11 cellular contexts compared by ENCODE assay signal in the genomic region with DNA sequence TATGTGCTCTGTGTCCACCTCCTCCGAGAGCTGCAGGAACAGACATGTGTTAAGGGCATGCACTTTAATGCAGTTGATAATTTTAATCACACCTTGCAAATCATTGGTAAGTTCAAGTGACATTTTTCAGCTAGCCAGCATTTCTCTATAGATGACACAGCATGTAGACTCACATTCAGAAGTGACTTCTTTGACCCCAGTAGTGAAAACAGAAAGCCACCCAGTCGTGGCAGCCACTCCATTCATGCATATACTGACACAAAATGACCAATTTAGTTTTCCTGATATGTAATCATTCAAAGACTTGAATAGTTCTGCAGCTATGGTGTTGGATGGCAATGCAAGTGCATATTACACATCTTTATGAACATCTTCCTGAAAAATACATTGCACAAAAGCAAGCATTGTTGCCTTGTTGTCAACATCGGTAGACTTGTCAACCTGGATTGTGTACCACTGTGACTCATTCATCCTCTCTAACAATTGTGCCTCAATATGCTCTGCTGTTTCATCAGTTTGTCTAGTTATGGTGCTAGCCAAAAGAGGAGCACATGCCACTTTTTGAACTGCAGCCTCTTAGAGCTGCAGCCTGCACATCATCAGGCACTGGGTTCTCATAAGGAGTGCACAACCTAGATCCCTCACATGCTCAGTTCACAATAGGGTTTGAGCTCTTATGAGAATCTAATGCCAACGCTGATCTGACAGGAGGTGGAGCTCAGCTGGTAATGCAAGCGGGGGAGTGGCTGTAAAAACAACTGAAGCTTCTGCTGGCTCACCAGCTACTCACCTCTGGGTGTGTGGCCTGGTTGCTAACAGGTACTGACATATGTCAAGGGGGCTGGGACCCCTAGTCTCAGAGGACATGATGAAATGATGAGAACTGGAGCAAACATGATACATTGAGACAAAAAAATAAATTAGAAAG.
A peak's percentile ranks its signal among the peaks of the same experiment; 100 is the strongest.
DNase-seq lines count a peak whose midpoint lies in the region; ATAC-seq, FAIRE-seq and TF ChIP-seq lines count a peak whose summit lies in the region.
"Had no signal": no experiment of that assay in that cellular context is flagged by ENCODE, and none has a peak within 500 bp of the region (broad histone marks: within the 10 kb centered on the region; RNA-seq: fewer than 3 reads in every experiment).

No MANE protein-coding gene starts in this region.

- no peak overlapping the region for H3K4me3 ChIP-seq in bronchial epithelial cell (ENCODE audit: low read depth, low read length)

- no peaks in the 10 kb centered on the region for H3K36me3 Mint-ChIP-seq in WTC11
- H3K36me3 Mint-ChIP-seq: brain had no signal

- peak; percentile 95 for ATAC-seq in GM18907 (IDR thresholded peaks at IDR 0.05; ENCODE audit: unreplicated experiment)
- peak; percentile 97 for ATAC-seq in GM21576 (IDR thresholded peaks at IDR 0.05; ENCODE audit: unreplicated experiment)
- ATAC-seq in HG03139 (IDR thresholded peaks at IDR 0.05; ENCODE audit: unreplicated experiment) = peak; percentile 92
- ATAC-seq in stimulated activated naive CD8-positive, alpha-beta T cell treated with anti-CD3 and anti-CD28 coated beads, Interleukin-15, Interleukin-2, amounts not matched to agents 100 U/mL and 50 U/mL, for 24 hours = no peak
- no peak for ATAC-seq in left ventricle myocardium superior
- ATAC-seq in WTC11 = no peak

- no peaks in the 10 kb centered on the region for H3K27me3 ChIP-seq in bronchial epithelial cell (ENCODE audit: control insufficient read depth, insufficient read depth, low read length)

- CTCF ChIA-PET in WTC11 (lab: Charles Lee) = no interaction called here

- POLR2A ChIA-PET in WTC11 (lab: Charles Lee) = interaction anchor here (0.9 kb wide), 1 partner anchor 58 kb away, joined by 7 read pairs; no protein-coding TSS in a partner anchor

- peaks cover 11% of the 10 kb centered on the region for H3K9me3 Mint-ChIP-seq in WTC11
- H3K9me3 Mint-ChIP-seq: brain had no signal

- intact Hi-C loops in left ventricle myocardium superior (cut with micrococcal nuclease) = no loop called here

- peaks cover 28% of the 10 kb centered on the region for H3K4me1 Mint-ChIP-seq in WTC11

- no peaks in the 10 kb centered on the region for H3K27me3 Mint-ChIP-seq in WTC11 (ENCODE audit: low read depth)
- H3K27me3 Mint-ChIP-seq: brain had no signal

- DNase-seq in bronchial epithelial cell (ENCODE audit: low read depth) (peak; percentile 46), GDM1 (lab: John Stamatoyannopoulos, UW) (no peak), left ventricle myocardium superior (no peak), WTC11 (ENCODE audit: low spot score) (no peak)
- no peak for DNase-seq in stimulated activated naive CD8-positive, alpha-beta T cell treated with anti-CD3 and anti-CD28 coated beads, Interleukin-15, Interleukin-2, amounts not matched to agents 100 U/mL and 50 U/mL, for 24 hours
- DNase-seq: HFFc6, NCI-H1694 had no signal

- H3K27ac Mint-ChIP-seq in WTC11 = no peak overlapping the region
- H3K27ac Mint-ChIP-seq: brain, HFFc6 had no signal

- TF ChIP-seq CTCF in bronchial epithelial cell (IDR thresholded peaks at IDR 0.05; ENCODE audit: insufficient read depth, low read length, severe bottlenecking) (no peak), WTC11 (IDR thresholded peaks at IDR 0.05) (no peak)

- FAIRE-seq in bronchial epithelial cell (lab: Jason Lieb, UNC) = peak; percentile 75

- no peaks in the 10 kb centered on the region for H3K36me3 ChIP-seq in bronchial epithelial cell (ENCODE audit: control insufficient read depth, insufficient read depth, low read length)

- H3K4me3 Mint-ChIP-seq in WTC11 = no peak overlapping the region
- H3K4me3 Mint-ChIP-seq: brain, HFFc6 had no signal

TF ChIP-seq in WTC11, 78 proteins besides CTCF, POLR2A, EP300 and RAD21:
- TF ChIP-seq ETV6 (CRISPR knock-in tag; IDR thresholded peaks at IDR 0.05) (no peak), ZNF263 (CRISPR knock-in tag; IDR thresholded peaks at IDR 0.05; ENCODE audit: low read depth) (no peak), RELA (CRISPR knock-in tag; IDR thresholded peaks at IDR 0.05; ENCODE audit: borderline replicate concordance) (no peak), ESRRA (CRISPR knock-in tag; IDR thresholded peaks at IDR 0.05; ENCODE audit: borderline replicate concordance) (no peak), GRHL2 (CRISPR knock-in tag; IDR thresholded peaks at IDR 0.05; ENCODE audit: insufficient replicate concordance, severe bottlenecking) (no peak), TCF7 (CRISPR knock-in tag; IDR thresholded peaks at IDR 0.05; ENCODE audit: low read depth) (no peak), ATF2 (CRISPR knock-in tag; IDR thresholded peaks at IDR 0.05; ENCODE audit: borderline replicate concordance, low read depth) (no peak), ZNF219 (CRISPR knock-in tag; IDR thresholded peaks at IDR 0.05; ENCODE audit: borderline replicate concordance) (no peak), FOXJ3 (CRISPR knock-in tag; IDR thresholded peaks at IDR 0.05; ENCODE audit: borderline replicate concordance) (no peak)
- TF ChIP-seq, protein P1, sequence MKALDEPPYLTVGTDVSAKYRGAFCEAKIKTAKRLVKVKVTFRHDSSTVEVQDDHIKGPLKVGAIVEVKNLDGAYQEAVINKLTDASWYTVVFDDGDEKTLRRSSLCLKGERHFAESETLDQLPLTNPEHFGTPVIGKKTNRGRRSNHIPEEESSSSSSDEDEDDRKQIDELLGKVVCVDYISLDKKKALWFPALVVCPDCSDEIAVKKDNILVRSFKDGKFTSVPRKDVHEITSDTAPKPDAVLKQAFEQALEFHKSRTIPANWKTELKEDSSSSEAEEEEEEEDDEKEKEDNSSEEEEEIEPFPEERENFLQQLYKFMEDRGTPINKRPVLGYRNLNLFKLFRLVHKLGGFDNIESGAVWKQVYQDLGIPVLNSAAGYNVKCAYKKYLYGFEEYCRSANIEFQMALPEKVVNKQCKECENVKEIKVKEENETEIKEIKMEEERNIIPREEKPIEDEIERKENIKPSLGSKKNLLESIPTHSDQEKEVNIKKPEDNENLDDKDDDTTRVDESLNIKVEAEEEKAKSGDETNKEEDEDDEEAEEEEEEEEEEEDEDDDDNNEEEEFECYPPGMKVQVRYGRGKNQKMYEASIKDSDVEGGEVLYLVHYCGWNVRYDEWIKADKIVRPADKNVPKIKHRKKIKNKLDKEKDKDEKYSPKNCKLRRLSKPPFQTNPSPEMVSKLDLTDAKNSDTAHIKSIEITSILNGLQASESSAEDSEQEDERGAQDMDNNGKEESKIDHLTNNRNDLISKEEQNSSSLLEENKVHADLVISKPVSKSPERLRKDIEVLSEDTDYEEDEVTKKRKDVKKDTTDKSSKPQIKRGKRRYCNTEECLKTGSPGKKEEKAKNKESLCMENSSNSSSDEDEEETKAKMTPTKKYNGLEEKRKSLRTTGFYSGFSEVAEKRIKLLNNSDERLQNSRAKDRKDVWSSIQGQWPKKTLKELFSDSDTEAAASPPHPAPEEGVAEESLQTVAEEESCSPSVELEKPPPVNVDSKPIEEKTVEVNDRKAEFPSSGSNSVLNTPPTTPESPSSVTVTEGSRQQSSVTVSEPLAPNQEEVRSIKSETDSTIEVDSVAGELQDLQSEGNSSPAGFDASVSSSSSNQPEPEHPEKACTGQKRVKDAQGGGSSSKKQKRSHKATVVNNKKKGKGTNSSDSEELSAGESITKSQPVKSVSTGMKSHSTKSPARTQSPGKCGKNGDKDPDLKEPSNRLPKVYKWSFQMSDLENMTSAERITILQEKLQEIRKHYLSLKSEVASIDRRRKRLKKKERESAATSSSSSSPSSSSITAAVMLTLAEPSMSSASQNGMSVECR (CRISPR knock-in tag; IDR thresholded peaks at IDR 0.05; ENCODE audit: borderline replicate concordance) = no peak
- TF ChIP-seq, protein P2, sequence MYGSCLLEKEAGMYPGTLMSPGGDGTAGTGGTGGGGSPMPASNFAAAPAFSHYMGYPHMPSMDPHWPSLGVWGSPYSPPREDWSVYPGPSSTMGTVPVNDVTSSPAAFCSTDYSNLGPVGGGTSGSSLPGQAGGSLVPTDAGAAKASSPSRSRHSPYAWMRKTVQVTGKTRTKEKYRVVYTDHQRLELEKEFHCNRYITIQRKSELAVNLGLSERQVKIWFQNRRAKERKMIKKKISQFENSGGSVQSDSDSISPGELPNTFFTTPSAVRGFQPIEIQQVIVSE (CRISPR knock-in tag; IDR thresholded peaks at IDR 0.05; ENCODE audit: borderline replicate concordance) = no peak

Comparison
In these comparisons a context has a peak if more than half of its experiments do, and no peak if none do; other contexts are left out.
1. ATAC-seq: peak in GM18907 (single experiment), GM21576 (single experiment) and HG03139 (single experiment); none in stimulated activated naive CD8-positive, alpha-beta T cell treated with anti-CD3 and anti-CD28 coated beads, Interleukin-15, Interleukin-2, amounts not matched to agents 100 U/mL and 50 U/mL, for 24 hours (single experiment), left ventricle myocardium superior (single experiment) and WTC11 (single experiment).